11 cellular contexts compared by ENCODE assay signal in genomic region chr3:127853681-127854080, GRCh38. TPM values are rescaled to one million over a fixed set of nuclear protein-coding genes. Genes with fewer than 3 reads are reported as not detected.
DNase-seq lines count a peak whose midpoint lies in the region; ATAC-seq, FAIRE-seq and TF ChIP-seq lines count a peak whose summit lies in the region.
"Had no signal": no experiment of that assay in that cellular context is flagged by ENCODE, and none has a peak within 500 bp of the region (broad histone marks: within the 10 kb centered on the region; RNA-seq: fewer than 3 reads in every experiment).

No MANE protein-coding gene starts in this region.

- BruUV-seq in K562 (replicated peaks; lab: Mats Ljungman, UMichigan), result no TSS peak

- DNase-seq in 8988T (peak; percentile 40), K562 (ENCODE audit: extremely low read depth in 1 of 4, low spot score in 3 of 4) (peak; percentile 11 to 41 (median 25)), psoas muscle (no peak), lower lobe of right lung (no peak), NCI-H1930 (lab: John Stamatoyannopoulos, UW) (no peak)
- DNase-seq: activated CD4-positive, alpha-beta memory T cell treated with anti-CD3 and anti-CD28 coated beads for 36 hours; DMS153; MG63 had no signal

- POLR2A ChIA-PET in K562 (lab: Yijun Ruan, JAX), result interaction anchor here (0.6 to 0.8 kb wide), 2 partner anchors 152 to 189 kb away, joined by 3 read pairs; no protein-coding TSS in a partner anchor

- TF ChIP-seq EP300 in K562 (IDR thresholded peaks at IDR 0.05; ENCODE audit: low read length), result no peak

- H3K9me3 ChIP-seq in OCI-LY1 (ENCODE audit: low read length) (no peaks in the 10 kb centered on the region), K562 (replicated peaks; ENCODE audit: control insufficient read depth, insufficient read depth, low read depth, low read length) (no peaks in the 10 kb centered on the region), psoas muscle (no peaks in the 10 kb centered on the region), lower lobe of right lung (no peaks in the 10 kb centered on the region)
- H3K9me3 ChIP-seq: MG63 had no signal

- H3K36me3 ChIP-seq in OCI-LY1 (ENCODE audit: insufficient read depth, low read length), result no peaks in the 10 kb centered on the region
- H3K36me3 ChIP-seq in K562 (ENCODE audit: control insufficient read depth, insufficient read depth, low read length), result no peaks in the 10 kb centered on the region
- H3K36me3 ChIP-seq in psoas muscle (ENCODE audit: insufficient read depth in 1 of 2, low read depth in 1 of 2), result no peaks in the 10 kb centered on the region
- no peaks in the 10 kb centered on the region for H3K36me3 ChIP-seq in lower lobe of right lung
- H3K36me3 ChIP-seq: MG63 had no signal

- H3K27ac ChIP-seq in OCI-LY1 (ENCODE audit: low read depth, low read length, poor library complexity, severe bottlenecking) (no peak overlapping the region), K562 (ENCODE audit: extremely low read depth, low read depth, low read length) (no peak overlapping the region), psoas muscle (no peak overlapping the region), lower lobe of right lung (no peak overlapping the region)

- no peak for TF ChIP-seq POLR2A in K562 (conservative IDR thresholded peaks at IDR 0.05)

- no peaks in the 10 kb centered on the region for H3K79me2 ChIP-seq in OCI-LY1 (ENCODE audit: insufficient read depth, low read length)
- no peaks in the 10 kb centered on the region for H3K79me2 ChIP-seq in K562 (ENCODE audit: control insufficient read depth, insufficient read depth, low read length)

- 0% methylated on average over 6 of the region's 10 CpGs for WGBS in K562 (ENCODE audit: insufficient coverage, low coverage, missing lambda C conversion rate)
- 89 to 95% (median 92%) methylated on average over 10 of the region's 10 CpGs for WGBS in psoas muscle, 3 donors

- TF ChIP-seq RAD21 in K562 (CRISPR knock-in tag; conservative IDR thresholded peaks at IDR 0.05 in 1 of 2, IDR thresholded peaks at IDR 0.05 in 1 of 2), result peak; percentile 53 to 71

- no peaks in the 10 kb centered on the region for H3K9me2 ChIP-seq in OCI-LY1 (ENCODE audit: low read depth, low read length)

- no peaks in the 10 kb centered on the region for H4K20me1 ChIP-seq in OCI-LY1 (ENCODE audit: insufficient read depth, low read length)
- H4K20me1 ChIP-seq in K562 (replicated peaks; ENCODE audit: control insufficient read depth, insufficient read depth, low read length), result no peaks in the 10 kb centered on the region

- H3K27me3 ChIP-seq in OCI-LY1 (ENCODE audit: insufficient read depth, low read length) (no peaks in the 10 kb centered on the region), K562 (ENCODE audit: control insufficient read depth in 2 of 2, insufficient read depth in 2 of 2, low read length in 2 of 2) (peaks cover 2 to 34% of the 10 kb centered on the region in 2 experiments; a peak in 3 of 5 replicates), psoas muscle (ENCODE audit: insufficient read depth in 3 of 3, low read length in 2 of 3) (no peaks in the 10 kb centered on the region), lower lobe of right lung (ENCODE audit: low read depth) (no peaks in the 10 kb centered on the region)
- H3K27me3 ChIP-seq: MG63 had no signal

- ATAC-seq in GM18867 (IDR thresholded peaks at IDR 0.05; ENCODE audit: unreplicated experiment) (peak; percentile 87), K562 (peak; percentile 80), psoas muscle (no peak), lower lobe of right lung (no peak), SK-N-SH treated with all-trans-retinoic acid at 6 μM for 48 hours (no peak)

- FAIRE-seq in K562 (lab: Jason Lieb, UNC), result no peak

- H3K4me3 ChIP-seq in OCI-LY1 (ENCODE audit: low read depth, low read length, poor library complexity, severe bottlenecking), result no peak overlapping the region
- no peak overlapping the region for H3K4me3 ChIP-seq in K562
- no peak overlapping the region for H3K4me3 ChIP-seq in psoas muscle
- no peak overlapping the region for H3K4me3 ChIP-seq in lower lobe of right lung
- H3K4me3 ChIP-seq: MG63 had no signal

- no peak overlapping the region for H2AFZ ChIP-seq in OCI-LY1 (ENCODE audit: low read length)
- no peak overlapping the region for H2AFZ ChIP-seq in K562 (ENCODE audit: low read depth, low read length)

- H3K4me1 ChIP-seq in OCI-LY1 (ENCODE audit: insufficient read depth, low read length, severe bottlenecking) (peaks cover 3% of the 10 kb centered on the region), K562 (replicated peaks in 1 of 2; ENCODE audit: control insufficient read depth in 2 of 2, insufficient read depth in 2 of 2, low read length in 2 of 2) (no peaks in the 10 kb centered on the region), psoas muscle (no peaks in the 10 kb centered on the region), lower lobe of right lung (no peaks in the 10 kb centered on the region)

- peak overlapping the region; percentile 49; the same call in 1 of the 2 replicates for H3K4me2 ChIP-seq in OCI-LY1 (ENCODE audit: low read length)
- H3K4me2 ChIP-seq in K562 (ENCODE audit: insufficient read depth, low read length), result no peak overlapping the region

- H3K9me1 ChIP-seq in K562 (ENCODE audit: control insufficient read depth, insufficient read depth, low read length), result no peaks in the 10 kb centered on the region

- peak; percentile 46 for TF ChIP-seq CTCF in OCI-LY1 (IDR thresholded peaks at IDR 0.05; ENCODE audit: low read length)
- peak; percentile 41 to 60 (median 45); a peak in 5 of 6 replicates for TF ChIP-seq CTCF in K562 (IDR thresholded peaks at IDR 0.05 in 2 of 3, conservative IDR thresholded peaks at IDR 0.05 in 1 of 3; ENCODE audit: insufficient read depth in 2 of 3, low read depth in 1 of 3, low read length in 3 of 3)
- no peak for TF ChIP-seq CTCF in psoas muscle (IDR thresholded peaks at IDR 0.05)
- no peak for TF ChIP-seq CTCF in lower lobe of right lung (IDR thresholded peaks at IDR 0.05)

- no peak overlapping the region for H3K9ac ChIP-seq in OCI-LY1 (ENCODE audit: low read length)
- no peak overlapping the region for H3K9ac ChIP-seq in K562 (ENCODE audit: insufficient read depth in 1 of 2, low read depth in 2 of 2, low read length in 2 of 2)

- in situ Hi-C loops in K562 (cut with MboI), result loop anchor here (10.0 kb wide), 1 partner anchor 281 kb away; no protein-coding TSS in a partner anchor

- CTCF ChIA-PET in K562 (lab: Yijun Ruan, JAX; ENCODE audit: low intra/inter-chr PET ratio), result interaction anchor here (0.7 to 1.4 kb wide), 2 partner anchors 117 to 280 kb away, joined by 4 read pairs; no protein-coding TSS in a partner anchor

- intact Hi-C loops in K562 (cut with micrococcal nuclease) (loop anchor here (1.0 kb wide), 1 partner anchor 118 kb away; no protein-coding TSS in a partner anchor), psoas muscle (cut with DNase I) (no loop called here), lower lobe of right lung (cut with DNase I) (no loop called here)

- no peaks in the 10 kb centered on the region for H3F3A ChIP-seq in OCI-LY1 (ENCODE audit: insufficient read depth, low read length)

TF ChIP-seq in K562, 482 proteins besides CTCF, POLR2A, EP300 and RAD21 (continues in another document):
- peak; percentile 59 for TF ChIP-seq MEIS2 (IDR thresholded peaks at IDR 0.05; ENCODE audit: partially characterized antibody)
- no peak for TF ChIP-seq CBFA2T3 (IDR thresholded peaks at IDR 0.05)

TF ChIP-seq in SK-N-SH treated with all-trans-retinoic acid at 6 μM for 48 hours, 23 proteins besides CTCF, POLR2A, EP300 and RAD21 (continues in another document):
- TF ChIP-seq POU6F1 (CRISPR knock-in tag; IDR thresholded peaks at IDR 0.05; ENCODE audit: borderline replicate concordance, low read depth), result no peak

RNA-seq across cellular contexts. Expression of gene MGLL, which starts 31.4 kb away (rescaled TPM):
- total RNA-seq in K562 (2011; cell fraction: chromatin; rRNA removed; ENCODE audit: low replicate concordance), result not detected in 2 replicates
- 0.13 TPM in 1 of 2 replicates, not detected in the other for total RNA-seq in K562 (2011; cell fraction: nucleolus; rRNA removed)
- 0.61 TPM in 1 of 2 replicates, not detected in the other for total RNA-seq in K562 (2011; cell fraction: nucleoplasm; rRNA removed)
- total RNA-seq in K562 (2014; rRNA removed) (0.32 TPM in 1 of 2 replicates, not detected in the other), K562 (2014; rRNA removed; fragmentation: Illumina TruSeq; extraction: Trizol) (not detected in 2 replicates), K562 (2015; rRNA removed; fragmentation: Illumina TruSeq; extraction: Trizol) (not detected in 2 replicates), K562 (2021) (0.18 and 0.60 TPM in 2 replicates), psoas muscle (10 to 100 TPM; 53.7 to 85.6 (median 63.2) TPM), lower lobe of right lung (132 TPM)
- polyA plus RNA-seq in K562 (2011; rRNA removed) (not detected in 2 replicates), K562 (2014; fragmentation: Illumina TruSeq; extraction: Trizol) (not detected in 2 replicates), K562 (2014; fragmentation: Nextera tagmentation; extraction: Ambion mirVana) (not detected), K562 (2014; rRNA removed) (0.12 TPM in 1 of 2 replicates, not detected in the other), psoas muscle (10 to 100 TPM; 32.8 to 64.9 (median 47.5) TPM)
- not detected in 2 replicates for polyA plus RNA-seq in K562 (2011; cell fraction: cytosol; rRNA removed)
- polyA plus RNA-seq in K562 (2011; cell fraction: nucleus; rRNA removed), result not detected in 2 replicates
- 0.09 TPM in 1 of 2 replicates, not detected in the other for polyA plus RNA-seq in K562 (2012)
- polyA minus RNA-seq in K562 (2011; rRNA and poly(A)+ RNA removed), result not detected in 2 replicates
- not detected in 2 replicates for polyA minus RNA-seq in K562 (2011; cell fraction: cytosol; rRNA and poly(A)+ RNA removed)
- polyA minus RNA-seq in K562 (2011; cell fraction: nucleus; rRNA and poly(A)+ RNA removed), result 0.13 and 0.33 TPM in 2 replicates

Comparison
In these comparisons a context has a peak if more than half of its experiments do, and no peak if none do; other contexts are left out.
1. DNase-seq: peak in 8988T (single experiment) and K562 (4 of 4); none in psoas muscle (0 of 2), lower lobe of right lung (single experiment) and NCI-H1930 (0 of 2).
2. ATAC-seq: peak in GM18867 (single experiment) and K562 (single experiment); none in psoas muscle (0 of 4), lower lobe of right lung (0 of 2) and SK-N-SH treated with all-trans-retinoic acid at 6 μM for 48 hours (single experiment).
3. CTCF ChIP-seq: peak in OCI-LY1 (single experiment) and K562 (3 of 3); none in psoas muscle (single experiment) and lower lobe of right lung (single experiment).
4. RNA of gene MGLL, which starts 31.4 kb away (total RNA-seq): 132 TPM in lower lobe of right lung (single experiment) and 53.7 to 85.6 TPM in psoas muscle; 0.13 to 0.61 TPM in K562; every median in the first group is over 10 times any median in the second.